ENCODE assay signal across 14 cellular contexts in genomic region chr1:109394591-109395281, GRCh38. TPM values are rescaled to one million over a fixed set of nuclear protein-coding genes. Genes with fewer than 3 reads are reported as not detected.
A peak's percentile ranks its signal among the peaks of the same experiment; 100 is the strongest.
DNase-seq lines count a peak whose midpoint lies in the region; ATAC-seq, FAIRE-seq and TF ChIP-seq lines count a peak whose summit lies in the region.
"Had no signal": no experiment of that assay in that cellular context is flagged by ENCODE, and none has a peak within 500 bp of the region (broad histone marks: within the 10 kb centered on the region; RNA-seq: fewer than 3 reads in every experiment).

No MANE protein-coding gene starts in this region.

- H3K27me3 Mint-ChIP-seq in WTC11 (ENCODE audit: low read depth), result no peaks in the 10 kb centered on the region
- peaks cover 50% of the 10 kb centered on the region for H3K27me3 Mint-ChIP-seq in activated CD8-positive, alpha-beta memory T cell treated with anti-CD3 and anti-CD28 coated beads, Interleukin-2, amount 10 ng/mL, durations not matched to agents 7 days and 5 days

- no peaks in the 10 kb centered on the region for H3K36me3 Mint-ChIP-seq in WTC11
- H3K36me3 Mint-ChIP-seq in activated CD8-positive, alpha-beta memory T cell treated with anti-CD3 and anti-CD28 coated beads, Interleukin-2, amount 10 ng/mL, durations not matched to agents 7 days and 5 days, result peaks cover 2% of the 10 kb centered on the region

- DNase-seq in WTC11 (ENCODE audit: low spot score), result no peak
- DNase-seq in esophagus muscularis mucosa (ENCODE audit: extremely low spot score), result no peak
- no peak for DNase-seq in osteoblast (ENCODE audit: insufficient read length, low spot score, missing footprints)
- no peak for DNase-seq in tibial artery
- no peak for DNase-seq in NCI-H2196 (lab: John Stamatoyannopoulos, UW; ENCODE audit: unreplicated experiment)
- no peak for DNase-seq in epidermal melanocyte (ENCODE audit: insufficient read length, low spot score)
- DNase-seq in activated CD8-positive, alpha-beta memory T cell treated with anti-CD3 and anti-CD28 coated beads, Interleukin-2, amount 10 ng/mL, durations not matched to agents 7 days and 5 days, result no peak
- no peak for DNase-seq in GM19239 (ENCODE audit: insufficient read length, low spot score)
- DNase-seq: activated T-cell treated with anti-CD3 and anti-CD28 coated beads, Interleukin-2, amount 50 U/mL, for 1 hour; Kasumi-1; NCI-H1930 had no signal

- H3K4me3 ChIP-seq in esophagus muscularis mucosa (peak overlapping the region; percentile 40 to 81 (median 71)), osteoblast (ENCODE audit: insufficient read depth, low read length) (no peak overlapping the region), tibial artery (peak overlapping the region; percentile 66 to 69)
- H3K4me3 ChIP-seq: adrenal gland had no signal

- H4K20me1 ChIP-seq in osteoblast (ENCODE audit: insufficient read depth, low read length), result no peaks in the 10 kb centered on the region

- FAIRE-seq in GM19239 (lab: Jason Lieb, UNC), result no peak

- CTCF ChIA-PET in WTC11 (lab: Charles Lee), result no interaction called here
- CTCF ChIA-PET in activated CD8-positive, alpha-beta memory T cell treated with anti-CD3 and anti-CD28 coated beads, Interleukin-2, amount 10 ng/mL, durations not matched to agents 7 days and 5 days (lab: Charles Lee), result interaction anchor here (0.7 to 9.2 kb wide), 5 partner anchors 19 to 136 kb away, joined by 3 to 196 read pairs (median 5); partner anchors contain the start of gene PSRC1

- no peak for ATAC-seq in WTC11
- no peak for ATAC-seq in activated CD8-positive, alpha-beta memory T cell treated with anti-CD3 and anti-CD28 coated beads, Interleukin-2, amount 10 ng/mL, durations not matched to agents 7 days and 5 days

- WGBS in esophagus muscularis mucosa, result 53% methylated on average over 5 of the region's 5 CpGs

- H3K27ac ChIP-seq in esophagus muscularis mucosa (replicated peaks in 1 of 4) (peak overlapping the region; percentile 82 to 95 (median 90)), osteoblast (ENCODE audit: low read depth, low read length) (peak overlapping the region; percentile 64), tibial artery (peak overlapping the region; percentile 82 to 87)
- H3K27ac ChIP-seq: RWPE1 had no signal

- POLR2A ChIA-PET in WTC11 (lab: Charles Lee), result no interaction called here

- peaks cover 55% of the 10 kb centered on the region for H3K4me1 Mint-ChIP-seq in WTC11
- peaks cover 23% of the 10 kb centered on the region for H3K4me1 Mint-ChIP-seq in activated CD8-positive, alpha-beta memory T cell treated with anti-CD3 and anti-CD28 coated beads, Interleukin-2, amount 10 ng/mL, durations not matched to agents 7 days and 5 days

- no peak for TF ChIP-seq EP300 in esophagus muscularis mucosa (IDR thresholded peaks at IDR 0.05)

- H3K4me2 ChIP-seq in osteoblast (ENCODE audit: insufficient read depth, low read length), result no peak overlapping the region

- H3K27ac Mint-ChIP-seq in WTC11, result peak overlapping the region; percentile 78
- H3K27ac Mint-ChIP-seq in activated CD8-positive, alpha-beta memory T cell treated with anti-CD3 and anti-CD28 coated beads, Interleukin-2, amount 10 ng/mL, durations not matched to agents 7 days and 5 days, result no peak overlapping the region
- H3K27ac Mint-ChIP-seq: T-helper 1 cell treated with Interleukin-12 subunit alpha and Interleukin-12 subunit beta and Interleukin-4 antibody, amounts not matched to agents 30 μg/mL and 1 μg/mL, for 36 hours had no signal

- H3K36me3 ChIP-seq in esophagus muscularis mucosa (no peaks in the 10 kb centered on the region), osteoblast (ENCODE audit: insufficient read depth, low read length) (no peaks in the 10 kb centered on the region), tibial artery (no peaks in the 10 kb centered on the region)
- H3K36me3 ChIP-seq: adrenal gland had no signal

- no peaks in the 10 kb centered on the region for H3K9me3 ChIP-seq in esophagus muscularis mucosa
- no peaks in the 10 kb centered on the region for H3K9me3 ChIP-seq in osteoblast (ENCODE audit: low read depth, low read length)
- no peaks in the 10 kb centered on the region for H3K9me3 ChIP-seq in tibial artery
- H3K9me3 ChIP-seq: adrenal gland had no signal

- H3K4me1 ChIP-seq in esophagus muscularis mucosa (peaks cover 59 to 87% (median 83%) of the 10 kb centered on the region in 4 donors), osteoblast (ENCODE audit: insufficient read depth, low read length) (peaks cover 70% of the 10 kb centered on the region), tibial artery (peaks cover 3 to 71% (median 31%) of the 10 kb centered on the region in 4 donors)

- H3K9me3 Mint-ChIP-seq in WTC11, result no peaks in the 10 kb centered on the region
- no peaks in the 10 kb centered on the region for H3K9me3 Mint-ChIP-seq in activated CD8-positive, alpha-beta memory T cell treated with anti-CD3 and anti-CD28 coated beads, Interleukin-2, amount 10 ng/mL, durations not matched to agents 7 days and 5 days (ENCODE audit: low read depth)
- H3K9me3 Mint-ChIP-seq: T-helper 1 cell treated with Interleukin-12 subunit alpha and Interleukin-12 subunit beta and Interleukin-4 antibody, amounts not matched to agents 30 μg/mL and 1 μg/mL, for 36 hours had no signal

- no peak overlapping the region for H2AFZ ChIP-seq in osteoblast (ENCODE audit: low read length)

- intact Hi-C loops in esophagus muscularis mucosa (cut with DNase I) (no loop called here), tibial artery (cut with DNase I; ENCODE audit: low total_unique reads) (loop anchor here (5.0 kb wide), 1 partner anchor 42 kb away; no protein-coding TSS in a partner anchor)

- H3K79me2 ChIP-seq in osteoblast (ENCODE audit: insufficient read depth, low read length), result peaks cover 63% of the 10 kb centered on the region

- H3K27me3 ChIP-seq in esophagus muscularis mucosa (no peaks in the 10 kb centered on the region), osteoblast (ENCODE audit: insufficient read depth, low read length) (no peaks in the 10 kb centered on the region), tibial artery (no peaks in the 10 kb centered on the region)
- H3K27me3 ChIP-seq: adrenal gland had no signal

- H3K4me3 Mint-ChIP-seq in WTC11, result no peak overlapping the region
- H3K4me3 Mint-ChIP-seq in activated CD8-positive, alpha-beta memory T cell treated with anti-CD3 and anti-CD28 coated beads, Interleukin-2, amount 10 ng/mL, durations not matched to agents 7 days and 5 days, result no peak overlapping the region

- no peak for TF ChIP-seq POLR2A in esophagus muscularis mucosa (IDR thresholded peaks at IDR 0.05; ENCODE audit: low read depth)

- TF ChIP-seq CTCF in WTC11 (IDR thresholded peaks at IDR 0.05), result no peak
- TF ChIP-seq CTCF in esophagus muscularis mucosa (IDR thresholded peaks at IDR 0.05), result no peak
- no peak for TF ChIP-seq CTCF in osteoblast (IDR thresholded peaks at IDR 0.05; ENCODE audit: extremely low read depth, low read depth, low read length)
- TF ChIP-seq CTCF in tibial artery (IDR thresholded peaks at IDR 0.05), result no peak

TF ChIP-seq in WTC11, 78 proteins besides CTCF, POLR2A, EP300 and RAD21:
- no peak for TF ChIP-seq ZNF121 (CRISPR knock-in tag; IDR thresholded peaks at IDR 0.05)
- TF ChIP-seq TP53 (CRISPR knock-in tag; IDR thresholded peaks at IDR 0.05), result no peak
- TF ChIP-seq ZNF281 (CRISPR knock-in tag; IDR thresholded peaks at IDR 0.05), result no peak

RNA-seq across cellular contexts. Expression of gene SORT1, which starts 3.0 kb away (rescaled TPM):
- total RNA-seq in WTC11 (2021) (50.2 to 60.8 TPM (median 55.9 TPM) in 3 replicates), esophagus muscularis mucosa (100 to 1,000 TPM in 3 of 4 donors, 10 to 100 TPM in 1; 92.6 to 136 (median 134) TPM), osteoblast (45.1 and 48.5 TPM in 2 replicates)
- total RNA-seq in activated CD8-positive, alpha-beta memory T cell treated with anti-CD3 and anti-CD28 coated beads, Interleukin-2, amount 10 ng/mL, durations not matched to agents 7 days and 5 days, result 1 to 10 TPM; 5.3 to 8.5 TPM

RNA-seq across cellular contexts. Expression of gene PSMA5, which starts 31.5 kb away (rescaled TPM):
- total RNA-seq in WTC11 (2021), result 115 to 150 TPM (median 119 TPM) in 3 replicates
- total RNA-seq in esophagus muscularis mucosa, result 10 to 100 TPM; 15.8 to 29.8 (median 27.4) TPM
- 41.5 and 45.6 TPM in 2 replicates for total RNA-seq in osteoblast
- 100 to 1,000 TPM; 178 to 211 TPM for total RNA-seq in activated CD8-positive, alpha-beta memory T cell treated with anti-CD3 and anti-CD28 coated beads, Interleukin-2, amount 10 ng/mL, durations not matched to agents 7 days and 5 days
